Comparison of ENCODE assay signal across 8 cellular contexts in the genomic region with DNA sequence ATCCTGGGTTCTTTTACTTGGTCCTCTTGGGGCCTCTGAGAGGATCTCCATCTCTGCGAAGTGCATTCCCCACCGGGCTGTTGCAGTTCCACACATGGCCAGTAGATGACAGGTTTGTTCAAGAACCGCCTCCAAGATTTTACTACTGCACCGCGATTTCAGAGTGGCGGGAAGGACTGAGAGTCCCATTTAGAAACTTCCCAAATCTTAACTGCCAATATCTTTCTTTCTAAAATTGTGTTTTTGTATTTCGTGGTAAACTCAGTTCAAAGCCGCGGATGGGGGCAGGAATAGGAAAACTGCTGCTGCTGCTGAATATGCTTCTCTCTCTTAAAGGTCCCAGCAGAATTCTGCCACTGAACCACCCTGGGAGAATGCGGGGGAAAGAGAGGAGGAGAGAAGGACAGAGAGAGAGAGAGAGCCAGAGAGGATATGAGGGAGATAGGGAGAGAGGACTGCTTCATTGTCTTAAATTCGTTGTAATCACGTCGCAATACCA.
DNase-seq lines count a peak whose midpoint lies in the region; ATAC-seq lines count a peak whose summit lies in the region.

No MANE protein-coding gene starts in this region.

- DNase-seq in GM03348 (ENCODE audit: low spot score) (peak; percentile 74), NAMALWA (ENCODE audit: low spot score) (peak; percentile 86), T-helper 22 cell (ENCODE audit: low read depth) (peak; percentile 45), anterior cingulate cortex (lab: John Stamatoyannopoulos, UW) (peak in 46 of 58 donors; percentile 1 to 66 (median 26)), hepatic stellate cell (ENCODE audit: low spot score) (peak; percentile 48), skeletal muscle cell (ENCODE audit: low read depth) (peak; percentile 13), GM19238 (ENCODE audit: insufficient read length, low spot score) (no peak)

- H3K4me3 ChIP-seq in skeletal muscle cell (ENCODE audit: low read depth, low read length): no peak overlapping the region

- no peak for ATAC-seq in GM18520 (IDR thresholded peaks at IDR 0.05; ENCODE audit: unreplicated experiment)
